ENCODE assay signal across 1 cellular context in genomic region chr1:201537467-201537866, GRCh38.
A peak's percentile ranks its signal among the peaks of the same experiment; 100 is the strongest.
TF ChIP-seq lines count a peak whose summit lies in the region.

No MANE protein-coding gene starts in this region.

TF ChIP-seq in K562, 482 proteins besides CTCF, POLR2A, EP300 and RAD21 (continued from another document):
- TF ChIP-seq RERE (CRISPR knock-in tag; IDR thresholded peaks at IDR 0.05; ENCODE audit: borderline replicate concordance) (no peak), THRAP3 (IDR thresholded peaks at IDR 0.05; ENCODE audit: borderline replicate concordance) (no peak), ESRRA (IDR thresholded peaks at IDR 0.05; ENCODE audit: borderline replicate concordance, low read depth) (0 out of 2 replicates have a peak, but pooled peaks have one; percentile 44), HDAC2 (IDR thresholded peaks at IDR 0.05) (peak; percentile 74; the same call in 1 of the 2 replicates), EZH2 (IDR thresholded peaks at IDR 0.05; ENCODE audit: borderline replicate concordance, low read depth, low read length) (no peak), ILF3 (IDR thresholded peaks at IDR 0.05; ENCODE audit: borderline replicate concordance) (no peak), ZNF699 (CRISPR knock-in tag; IDR thresholded peaks at IDR 0.05; ENCODE audit: insufficient replicate concordance) (no peak)
